Comparison of ENCODE assay signal across 21 cellular contexts in genomic region chr11:92387882-92388281, GRCh38.
"Had no signal": no experiment of that assay in that cellular context is flagged by ENCODE, and none has a peak within 500 bp of the region (broad histone marks: within the 10 kb centered on the region; RNA-seq: fewer than 3 reads in every experiment).

No MANE protein-coding gene starts in this region.

- H3K27me3 ChIP-seq: esophagus muscularis mucosa, gastrocnemius medialis, heart right ventricle, left lung had no signal

- DNase-seq: dermis blood vessel endothelial cell; dorsolateral prefrontal cortex; effector CD4-positive, alpha-beta T cell; effector memory CD4-positive, alpha-beta T cell; foreskin melanocyte; gastrocnemius medialis; glutamatergic neuron; head of caudate nucleus; heart right ventricle; hippocampal formation; left cardiac atrium; left lung; left ventricle myocardium superior; lower lobe of right lung; mesenchymal stem cell; mucosa of descending colon; naive B cell; naive thymus-derived CD8-positive, alpha-beta T cell had no signal

- H3K4me1 ChIP-seq: lower lobe of right lung had no signal

- H3K4me1 Mint-ChIP-seq: naive B cell had no signal

- H3K36me3 ChIP-seq: esophagus muscularis mucosa, gastrocnemius medialis, heart right ventricle, left lung, lower lobe of right lung had no signal

- ATAC-seq: gastrocnemius medialis; heart right ventricle; left cardiac atrium; left lung; left ventricle myocardium superior; lower lobe of right lung; mucosa of descending colon; naive thymus-derived CD8-positive, alpha-beta T cell had no signal

- H3K4me3 ChIP-seq: coronary artery, dorsolateral prefrontal cortex, esophagus muscularis mucosa, gastrocnemius medialis, heart right ventricle, left lung, lower lobe of right lung, mucosa of descending colon had no signal

- H3K27ac Mint-ChIP-seq: mesothelial cell of epicardium; naive thymus-derived CD8-positive, alpha-beta T cell had no signal

- H3K9me3 ChIP-seq: esophagus muscularis mucosa, gastrocnemius medialis, heart right ventricle, left lung, lower lobe of right lung, mucosa of descending colon had no signal

- H3K9me3 Mint-ChIP-seq: mesothelial cell of epicardium had no signal

- H3K4me3 Mint-ChIP-seq: mesothelial cell of epicardium; naive B cell; naive thymus-derived CD8-positive, alpha-beta T cell had no signal

- H3K36me3 Mint-ChIP-seq: mesothelial cell of epicardium; naive B cell; naive thymus-derived CD8-positive, alpha-beta T cell had no signal

- H3K27ac ChIP-seq: coronary artery, dorsolateral prefrontal cortex, esophagus muscularis mucosa, gastrocnemius medialis, heart right ventricle, left lung, lower lobe of right lung had no signal
